ENCODE assay signal across 19 cellular contexts in the genomic region with DNA sequence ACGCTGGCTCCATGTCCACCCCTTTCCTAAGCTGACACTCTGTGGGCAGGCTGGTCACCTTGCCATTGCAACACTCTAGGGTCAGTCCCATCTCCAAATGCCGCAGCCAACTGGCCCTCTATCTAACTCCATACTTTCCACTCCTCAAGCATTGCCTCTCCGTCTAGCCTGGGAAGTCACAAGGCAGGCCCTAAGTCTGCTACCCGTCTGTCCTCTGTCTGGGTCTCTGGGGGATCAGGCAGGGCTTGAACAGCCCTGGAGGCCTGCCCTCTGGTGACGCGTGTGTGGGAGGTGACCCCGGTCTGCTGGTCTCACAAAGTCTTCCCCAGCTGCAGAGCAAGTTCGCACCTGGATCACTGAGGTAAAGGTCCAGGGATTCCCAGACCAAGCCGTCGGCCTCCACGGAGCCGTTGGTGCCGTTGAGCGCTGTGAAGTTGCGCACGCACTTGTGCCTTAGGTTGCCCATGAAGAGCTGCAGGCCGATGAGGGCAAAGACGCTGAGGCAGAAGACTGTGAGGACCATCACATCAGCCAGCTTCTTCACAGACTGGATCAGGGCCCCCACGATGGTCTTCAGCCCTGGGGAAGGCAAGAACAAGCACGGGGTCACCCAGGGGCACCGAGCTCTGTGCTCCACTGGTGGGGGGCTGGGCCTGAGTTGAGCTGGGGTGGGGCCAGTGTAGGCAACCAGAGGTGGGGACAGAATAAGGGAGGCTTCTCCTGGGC. TPM values are rescaled to one million over a fixed set of nuclear protein-coding genes. Genes with fewer than 3 reads are reported as not detected.
"Had no signal": no experiment of that assay in that cellular context is flagged by ENCODE, and none has a peak within 500 bp of the region (broad histone marks: within the 10 kb centered on the region; RNA-seq: fewer than 3 reads in every experiment).

No MANE protein-coding gene starts in this region.

- H3K4me3 ChIP-seq: hepatocyte, right atrium auricular region, smooth muscle cell, tibial artery, upper lobe of left lung, vagina had no signal

- H3K36me3 ChIP-seq: tibial artery, upper lobe of left lung, vagina had no signal

- H3K27me3 ChIP-seq: foreskin keratinocyte, hepatocyte, right atrium auricular region, tibial artery, upper lobe of left lung, vagina had no signal

- H3K4me3 Mint-ChIP-seq: dendritic cell treated with granulocyte-macrophage colony-stimulating factor and Interleukin-4, amounts not matched to agents 40 ng/mL and 50 ng/mL, for 4 days; effector memory CD8-positive, alpha-beta T cell; mesothelial cell of epicardium; nephron; stimulated activated effector memory CD8-positive, alpha-beta T cell treated with anti-CD3 and anti-CD28 coated beads, Interleukin-12 subunit alpha, Interleukin-12 subunit beta, amount 100 ng/mL, for 72 hours; stimulated activated naive CD8-positive, alpha-beta T cell treated with anti-CD3 and anti-CD28 coated beads, Interleukin-15, Interleukin-2, amounts not matched to agents 100 ng/mL and 50 ng/mL, for 24 hours had no signal

- DNase-seq: effector memory CD8-positive, alpha-beta T cell; foreskin keratinocyte; kidney; left cardiac atrium; left ventricle myocardium superior; stimulated activated CD4-positive, alpha-beta T cell treated with anti-CD3 and anti-CD28 coated beads, Interleukin-4, amount 100 ng/mL, for 1 hour; stimulated activated CD8-positive, alpha-beta memory T cell treated with anti-CD3 and anti-CD28 coated beads, Interleukin-4, amount 100 ng/mL, for 48 hours; upper lobe of left lung had no signal

- H3K9me3 ChIP-seq: right atrium auricular region, tibial artery, upper lobe of left lung, vagina had no signal

- H3K27ac ChIP-seq: foreskin keratinocyte, hepatocyte, right atrium auricular region, tibial artery, upper lobe of left lung, vagina had no signal

- H3K9me3 Mint-ChIP-seq: dendritic cell treated with granulocyte-macrophage colony-stimulating factor and Interleukin-4, amounts not matched to agents 40 ng/mL and 50 ng/mL, for 4 days; effector memory CD8-positive, alpha-beta T cell; mesothelial cell of epicardium; nephron; stimulated activated effector memory CD8-positive, alpha-beta T cell treated with anti-CD3 and anti-CD28 coated beads, Interleukin-12 subunit alpha, Interleukin-12 subunit beta, amount 100 ng/mL, for 72 hours; stimulated activated naive CD8-positive, alpha-beta T cell treated with anti-CD3 and anti-CD28 coated beads, Interleukin-15, Interleukin-2, amounts not matched to agents 100 ng/mL and 50 ng/mL, for 24 hours had no signal

- H3K4me1 ChIP-seq: foreskin keratinocyte, tibial artery, upper lobe of left lung, vagina had no signal

- H3K4me1 Mint-ChIP-seq: mesothelial cell of epicardium; nephron; stimulated activated effector memory CD8-positive, alpha-beta T cell treated with anti-CD3 and anti-CD28 coated beads, Interleukin-12 subunit alpha, Interleukin-12 subunit beta, amount 100 ng/mL, for 72 hours had no signal

- H3K27me3 Mint-ChIP-seq: dendritic cell treated with granulocyte-macrophage colony-stimulating factor and Interleukin-4, amounts not matched to agents 40 ng/mL and 50 ng/mL, for 4 days; stimulated activated naive CD8-positive, alpha-beta T cell treated with anti-CD3 and anti-CD28 coated beads, Interleukin-15, Interleukin-2, amounts not matched to agents 100 ng/mL and 50 ng/mL, for 24 hours had no signal

- ATAC-seq: effector memory CD8-positive, alpha-beta T cell; foreskin keratinocyte; left cardiac atrium; left ventricle myocardium superior; stimulated activated effector memory CD8-positive, alpha-beta T cell treated with anti-CD3 and anti-CD28 coated beads, Interleukin-12 subunit alpha, Interleukin-12 subunit beta, amount 100 ng/mL, for 72 hours had no signal

- H3K36me3 Mint-ChIP-seq: mesothelial cell of epicardium; stimulated activated effector memory CD8-positive, alpha-beta T cell treated with anti-CD3 and anti-CD28 coated beads, Interleukin-12 subunit alpha, Interleukin-12 subunit beta, amount 100 ng/mL, for 72 hours had no signal

- H3K27ac Mint-ChIP-seq: dendritic cell treated with granulocyte-macrophage colony-stimulating factor and Interleukin-4, amounts not matched to agents 40 ng/mL and 50 ng/mL, for 4 days; effector memory CD8-positive, alpha-beta T cell; mesothelial cell of epicardium; nephron; stimulated activated effector memory CD8-positive, alpha-beta T cell treated with anti-CD3 and anti-CD28 coated beads, Interleukin-12 subunit alpha, Interleukin-12 subunit beta, amount 100 ng/mL, for 72 hours; stimulated activated naive CD8-positive, alpha-beta T cell treated with anti-CD3 and anti-CD28 coated beads, Interleukin-15, Interleukin-2, amounts not matched to agents 100 ng/mL and 50 ng/mL, for 24 hours had no signal

RNA-seq across cellular contexts. Expression of gene SCN5A, which starts 39.9 kb away (rescaled TPM):
- total RNA-seq: osteocyte had no signal
